19 cellular contexts compared by ENCODE assay signal in the genomic region with DNA sequence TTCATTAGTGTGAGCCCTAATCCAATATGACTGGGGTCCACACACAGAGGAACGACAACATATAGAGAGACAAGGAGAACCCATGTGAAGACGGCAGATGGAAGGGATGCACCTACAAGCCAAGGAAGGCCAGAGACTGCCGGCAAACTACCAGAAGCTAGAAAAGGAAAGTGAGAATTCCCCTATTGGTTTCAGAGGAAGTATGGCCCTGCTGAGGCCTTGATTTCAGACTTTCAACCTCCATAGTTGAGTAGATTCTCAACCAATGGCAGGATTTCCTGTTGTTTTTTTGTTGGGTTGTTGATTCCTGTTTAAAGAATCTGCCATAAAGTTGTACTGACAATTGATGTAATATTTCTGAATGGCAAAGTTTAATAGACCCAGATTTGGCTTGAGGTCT.
DNase-seq lines count a peak whose midpoint lies in the region; ATAC-seq, FAIRE-seq and TF ChIP-seq lines count a peak whose summit lies in the region.
"Had no signal": no experiment of that assay in that cellular context is flagged by ENCODE, and none has a peak within 500 bp of the region (broad histone marks: within the 10 kb centered on the region; RNA-seq: fewer than 3 reads in every experiment).

No MANE protein-coding gene starts in this region.

- intact Hi-C loops in Calu3 (cut with micrococcal nuclease; ENCODE audit: unreplicated experiment) = no loop called here

- CTCF ChIA-PET in Calu3 (lab: Charles Lee) = no interaction called here

- DNase-seq in Calu3 (no peak), NCI-H1436 treated with DMSO at 0.1 percent for 48 hours (lab: John Stamatoyannopoulos, UW) (no peak), GM12891 (ENCODE audit: insufficient read length, low spot score) (no peak), DMS153 treated with DMSO at 0.1 percent for 48 hours (lab: John Stamatoyannopoulos, UW; ENCODE audit: unreplicated experiment) (no peak)
- DNase-seq: activated CD4-positive, alpha-beta T cell treated with anti-CD3 and anti-CD28 coated beads, Interleukin-2, amount 10 ng/mL, durations not matched to agents 7 days and 5 days; activated naive CD4-positive, alpha-beta T cell treated with Interleukin-2 at 50 U/mL for 16 hours; aorta; NCI-H2029 treated with DMSO at 0.1 percent for 48 hours; NCI-H446; occipital lobe; stimulated activated CD4-positive, alpha-beta T cell treated with anti-CD3 and anti-CD28 coated beads, Interleukin-15, amount 100 ng/mL, for 24 hours had no signal

- no TSS peak for BruUV-seq in Calu3 (replicated peaks; lab: Mats Ljungman, UMichigan)

- no peak for TF ChIP-seq CTCF in Calu3 (IDR thresholded peaks at IDR 0.05; ENCODE audit: unreplicated experiment)

- peaks cover 9% of the 10 kb centered on the region for H3K9me3 Mint-ChIP-seq in Calu3 (ENCODE audit: low read depth, unreplicated experiment)

- no peaks in the 10 kb centered on the region for H3K36me3 Mint-ChIP-seq in Calu3 (ENCODE audit: insufficient read depth, unreplicated experiment)
- H3K36me3 Mint-ChIP-seq: stimulated activated memory B cell treated with anti-CD40 and anti-IgM and Interleukin-4, amounts not matched to agents 10 μg/mL and 1 μg/mL and 100 μg/mL, for 72 hours had no signal

- no peak for TF ChIP-seq POLR2A in GM12891 (IDR thresholded peaks at IDR 0.05; ENCODE audit: low read depth, low read length)

- no peak for FAIRE-seq in GM12891 (lab: Jason Lieb, UNC)
- FAIRE-seq: K562 had no signal

- no peaks in the 10 kb centered on the region for H3K27me3 Mint-ChIP-seq in Calu3 (ENCODE audit: unreplicated experiment)
- H3K27me3 Mint-ChIP-seq: activated CD4-positive, alpha-beta T cell treated with anti-CD3 and anti-CD28 coated beads, Interleukin-2, amount 10 ng/mL, durations not matched to agents 7 days and 5 days; central memory CD8-positive, alpha-beta T cell; stimulated activated memory B cell treated with anti-CD40 and anti-IgM and Interleukin-4, amounts not matched to agents 10 μg/mL and 1 μg/mL and 100 μg/mL, for 72 hours had no signal

- H3K4me1 Mint-ChIP-seq in Calu3 (ENCODE audit: low read depth, unreplicated experiment) = peaks cover 35% of the 10 kb centered on the region
- H3K4me1 Mint-ChIP-seq: activated CD4-positive, alpha-beta T cell treated with anti-CD3 and anti-CD28 coated beads, Interleukin-2, amount 10 ng/mL, durations not matched to agents 7 days and 5 days; central memory CD8-positive, alpha-beta T cell; GM23338; stimulated activated memory B cell treated with anti-CD40 and anti-IgM and Interleukin-4, amounts not matched to agents 10 μg/mL and 1 μg/mL and 100 μg/mL, for 72 hours had no signal

- ATAC-seq in GM19372 (IDR thresholded peaks at IDR 0.05; ENCODE audit: low read depth, unreplicated experiment) = peak; percentile 62
- ATAC-seq in HG02798 (IDR thresholded peaks at IDR 0.05; ENCODE audit: poor library complexity, unreplicated experiment) = peak; percentile 62
- ATAC-seq in HG03460 (IDR thresholded peaks at IDR 0.05; ENCODE audit: unreplicated experiment) = peak; percentile 83
- no peak for ATAC-seq in GM21825 (IDR thresholded peaks at IDR 0.05; ENCODE audit: unreplicated experiment)
- ATAC-seq: GM23338; K562; stimulated activated memory B cell treated with anti-CD40 and anti-IgM and Interleukin-4, amounts not matched to agents 10 μg/mL and 1 μg/mL and 100 μg/mL, for 72 hours had no signal

- H3K27ac Mint-ChIP-seq in Calu3 (ENCODE audit: unreplicated experiment) = peak overlapping the region; percentile 31
- H3K27ac Mint-ChIP-seq: activated CD4-positive, alpha-beta T cell treated with anti-CD3 and anti-CD28 coated beads, Interleukin-2, amount 10 ng/mL, durations not matched to agents 7 days and 5 days; GM23338; stimulated activated memory B cell treated with anti-CD40 and anti-IgM and Interleukin-4, amounts not matched to agents 10 μg/mL and 1 μg/mL and 100 μg/mL, for 72 hours had no signal

- H3K4me3 Mint-ChIP-seq in Calu3 (ENCODE audit: low read depth, unreplicated experiment) = no peak overlapping the region
- H3K4me3 Mint-ChIP-seq: activated CD4-positive, alpha-beta T cell treated with anti-CD3 and anti-CD28 coated beads, Interleukin-2, amount 10 ng/mL, durations not matched to agents 7 days and 5 days; central memory CD8-positive, alpha-beta T cell; GM23338; stimulated activated memory B cell treated with anti-CD40 and anti-IgM and Interleukin-4, amounts not matched to agents 10 μg/mL and 1 μg/mL and 100 μg/mL, for 72 hours had no signal

TF ChIP-seq in GM12891, 5 proteins besides CTCF, POLR2A, EP300 and RAD21:
- no peak for TF ChIP-seq POLR2AphosphoS5 (IDR thresholded peaks at IDR 0.05; ENCODE audit: low read depth, low read length)
- no peak for TF ChIP-seq SPI1 (IDR thresholded peaks at IDR 0.05; ENCODE audit: low read depth, low read length)
- no peak for TF ChIP-seq TAF1 (IDR thresholded peaks at IDR 0.05; ENCODE audit: low read depth, low read length)
- TF ChIP-seq POU2F2 (IDR thresholded peaks at IDR 0.05; ENCODE audit: low read depth, low read length) = no peak
- TF ChIP-seq PAX5 (IDR thresholded peaks at IDR 0.05; ENCODE audit: insufficient read depth, low read length, severe bottlenecking) = no peak
